24 cellular contexts compared by ENCODE assay signal in genomic region chr2:15306706-15307105, GRCh38.
"Had no signal": no experiment of that assay in that cellular context is flagged by ENCODE, and none has a peak within 500 bp of the region (broad histone marks: within the 10 kb centered on the region; RNA-seq: fewer than 3 reads in every experiment).

No MANE protein-coding gene starts in this region.

- H3K4me1 ChIP-seq: colonic mucosa, lower lobe of right lung, pancreas, tibial artery, uterus had no signal

- H2AFZ ChIP-seq: hepatocyte had no signal

- H3K79me2 ChIP-seq: hepatocyte had no signal

- H3K9me3 ChIP-seq: colonic mucosa, left ventricle myocardium inferior, lower lobe of right lung, pancreas, tibial artery, upper lobe of left lung, uterus had no signal

- H3K4me3 ChIP-seq: colonic mucosa, hepatocyte, left ventricle myocardium inferior, lower lobe of right lung, pancreas, smooth muscle cell, tibial artery, upper lobe of left lung, uterus had no signal

- H3K27ac ChIP-seq: colonic mucosa, hepatocyte, left ventricle myocardium inferior, lower lobe of right lung, pancreas, tibial artery, upper lobe of left lung, uterus had no signal

- ATAC-seq: lower lobe of right lung; natural killer cell treated with Interleukin-12 subunit alpha and Interleukin-12 subunit beta and Interleukin-15 and Interleukin-18, amount 100 ng/mL, for 72 hours; pancreas; right cardiac atrium; stimulated activated effector memory CD8-positive, alpha-beta T cell treated with anti-CD3 and anti-CD28 coated beads, Interleukin-12 subunit alpha, Interleukin-12 subunit beta, amount 100 ng/mL, for 72 hours; stimulated activated naive CD8-positive, alpha-beta T cell treated with anti-CD3 and anti-CD28 coated beads, Interleukin-15, Interleukin-2, amounts not matched to agents 100 U/mL and 50 U/mL, for 24 hours had no signal

- DNase-seq: colonic mucosa; dermis blood vessel endothelial cell; effector CD4-positive, alpha-beta T cell; endodermal cell; erythroblast; foreskin melanocyte; head of caudate nucleus; kidney; left cardiac atrium; left ventricle myocardium inferior; lower lobe of right lung; occipital lobe; pancreas; right cardiac atrium; stimulated activated CD4-positive, alpha-beta T cell treated with anti-CD3 and anti-CD28 coated beads, Interleukin-4, amount 100 ng/mL, for 1 hour; stimulated activated CD8-positive, alpha-beta memory T cell treated with anti-CD3 and anti-CD28 coated beads, Interleukin-4, amount 100 ng/mL, for 48 hours; stimulated activated naive CD8-positive, alpha-beta T cell treated with anti-CD3 and anti-CD28 coated beads, Interleukin-15, Interleukin-2, amounts not matched to agents 100 U/mL and 50 U/mL, for 24 hours; tibial artery; upper lobe of left lung; uterus had no signal

- H3K27me3 ChIP-seq: colonic mucosa, hepatocyte, pancreas, tibial artery, upper lobe of left lung, uterus had no signal

- H3K4me2 ChIP-seq: hepatocyte, smooth muscle cell had no signal

- H3K36me3 ChIP-seq: colonic mucosa, pancreas, uterus had no signal
